In the genomic region with DNA sequence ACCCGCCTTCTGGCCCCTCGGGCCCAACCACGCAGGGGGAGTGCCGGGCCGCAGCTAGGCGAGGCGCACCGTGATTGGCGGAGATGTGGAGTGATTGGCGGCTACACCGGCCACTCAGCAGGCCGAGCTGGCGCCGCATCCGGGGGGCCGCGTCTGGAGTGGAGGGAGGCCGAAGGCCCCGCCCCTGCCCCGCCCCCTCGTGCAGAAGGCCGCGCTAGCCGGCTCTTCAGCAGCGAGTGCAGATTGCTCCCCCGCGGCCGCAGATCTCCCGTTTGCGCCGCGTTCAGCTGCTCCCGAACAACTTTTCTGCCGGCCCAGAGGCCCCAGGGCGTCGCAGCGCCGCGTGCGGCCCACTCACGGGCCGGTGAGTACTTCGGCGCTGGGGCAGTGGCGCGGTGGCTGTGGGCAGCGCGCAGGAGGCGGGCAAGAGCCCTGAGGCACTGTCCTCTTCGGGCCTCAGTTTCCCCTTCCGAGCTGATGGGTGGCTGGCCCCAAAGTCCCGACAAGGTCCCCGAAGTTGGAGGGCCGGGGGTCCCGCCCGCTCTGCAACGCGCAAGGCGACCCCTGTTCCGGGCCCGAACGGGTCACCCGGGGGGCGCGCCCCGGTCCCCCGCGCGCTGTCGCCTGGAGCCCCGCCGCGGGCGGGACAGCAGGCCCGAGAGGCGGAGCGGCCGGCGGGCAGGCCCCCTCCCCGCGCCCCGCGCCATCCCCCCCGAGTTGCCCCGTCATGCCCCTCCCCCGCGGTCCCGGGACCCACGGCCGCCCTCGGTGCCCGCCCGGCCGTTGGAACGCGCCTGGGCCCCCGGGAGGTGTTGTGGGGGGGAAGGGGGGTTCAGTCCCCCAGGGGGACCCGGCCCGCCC, we compare ENCODE assay signal across 8 cellular contexts. TPM values are rescaled to one million over a fixed set of nuclear protein-coding genes. Genes with fewer than 3 reads are reported as not detected.
A peak's percentile ranks its signal among the peaks of the same experiment; 100 is the strongest.
DNase-seq lines count a peak whose midpoint lies in the region; ATAC-seq, FAIRE-seq and TF ChIP-seq lines count a peak whose summit lies in the region.

A gene with protein sequence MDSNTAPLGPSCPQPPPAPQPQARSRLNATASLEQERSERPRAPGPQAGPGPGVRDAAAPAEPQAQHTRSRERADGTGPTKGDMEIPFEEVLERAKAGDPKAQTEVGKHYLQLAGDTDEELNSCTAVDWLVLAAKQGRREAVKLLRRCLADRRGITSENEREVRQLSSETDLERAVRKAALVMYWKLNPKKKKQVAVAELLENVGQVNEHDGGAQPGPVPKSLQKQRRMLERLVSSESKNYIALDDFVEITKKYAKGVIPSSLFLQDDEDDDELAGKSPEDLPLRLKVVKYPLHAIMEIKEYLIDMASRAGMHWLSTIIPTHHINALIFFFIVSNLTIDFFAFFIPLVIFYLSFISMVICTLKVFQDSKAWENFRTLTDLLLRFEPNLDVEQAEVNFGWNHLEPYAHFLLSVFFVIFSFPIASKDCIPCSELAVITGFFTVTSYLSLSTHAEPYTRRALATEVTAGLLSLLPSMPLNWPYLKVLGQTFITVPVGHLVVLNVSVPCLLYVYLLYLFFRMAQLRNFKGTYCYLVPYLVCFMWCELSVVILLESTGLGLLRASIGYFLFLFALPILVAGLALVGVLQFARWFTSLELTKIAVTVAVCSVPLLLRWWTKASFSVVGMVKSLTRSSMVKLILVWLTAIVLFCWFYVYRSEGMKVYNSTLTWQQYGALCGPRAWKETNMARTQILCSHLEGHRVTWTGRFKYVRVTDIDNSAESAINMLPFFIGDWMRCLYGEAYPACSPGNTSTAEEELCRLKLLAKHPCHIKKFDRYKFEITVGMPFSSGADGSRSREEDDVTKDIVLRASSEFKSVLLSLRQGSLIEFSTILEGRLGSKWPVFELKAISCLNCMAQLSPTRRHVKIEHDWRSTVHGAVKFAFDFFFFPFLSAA (plus strand): TSS at position 200 of the 861 bp plus-strand sequence. CDS start 7,606 bp downstream, outside the sequence.

- DNase-seq in GM10248 (ENCODE audit: extremely low spot score), result peak; percentile 100
- peak; percentile 87 for DNase-seq in NCI-H1105 (lab: John Stamatoyannopoulos, UW)
- peak; percentile 90 for DNase-seq in T follicular helper cell (ENCODE audit: low read depth)
- peak; percentile 98 to 99 for DNase-seq in cardiac muscle cell (ENCODE audit: low read depth in 1 of 2, low spot score in 1 of 2)
- peak; percentile 98 to 100 (median 99) for DNase-seq in pancreas

- H3K36me3 ChIP-seq in cardiac muscle cell, result no peaks in the 10 kb centered on the region
- no peaks in the 10 kb centered on the region for H3K36me3 ChIP-seq in pancreas
- no peaks in the 10 kb centered on the region for H3K36me3 ChIP-seq in thymus (ENCODE audit: control insufficient read depth, insufficient read depth)

- H3K4me1 ChIP-seq in cardiac muscle cell (ENCODE audit: low read depth), result peaks cover 8% of the 10 kb centered on the region
- peaks cover 7 to 16% (median 10%) of the 10 kb centered on the region in 3 donors for H3K4me1 ChIP-seq in pancreas
- no peaks in the 10 kb centered on the region for H3K4me1 ChIP-seq in thymus (ENCODE audit: control insufficient read depth, insufficient read depth, low read length)

- H3K4me3 ChIP-seq in cardiac muscle cell, result peak within 1 kb of the TSS; percentile 81
- H3K4me3 ChIP-seq in pancreas, result peak within 1 kb of the TSS; percentile 60 to 100 (median 98)
- peak within 1 kb of the TSS; percentile 75 for H3K4me3 ChIP-seq in thymus (ENCODE audit: low read length)

- H3K27me3 ChIP-seq in cardiac muscle cell (no peaks in the 10 kb centered on the region), pancreas (no peaks in the 10 kb centered on the region), thymus (ENCODE audit: control insufficient read depth, insufficient read depth) (peaks cover 16% of the 10 kb centered on the region)

- POLR2A ChIA-PET in GM10248 (lab: Yijun Ruan, JAX), result interaction anchor here (0.6 kb wide), 1 partner anchor 71 kb away, joined by 3 read pairs; no protein-coding TSS in a partner anchor

- TF ChIP-seq CTCF in GM10248 (IDR thresholded peaks at IDR 0.05; ENCODE audit: control extremely low read depth, extremely low read depth, low read depth, missing control alignments), result no peak
- no peak for TF ChIP-seq CTCF in cardiac muscle cell (IDR thresholded peaks at IDR 0.05; ENCODE audit: low read depth, low read length)
- TF ChIP-seq CTCF in pancreas (IDR thresholded peaks at IDR 0.05), result no peak

- no peaks in the 10 kb centered on the region for H3K9me3 ChIP-seq in cardiac muscle cell (ENCODE audit: low read depth)
- no peaks in the 10 kb centered on the region for H3K9me3 ChIP-seq in pancreas
- H3K9me3 ChIP-seq in thymus (ENCODE audit: control insufficient read depth), result no peaks in the 10 kb centered on the region

- H3K27ac ChIP-seq in adipose tissue (ENCODE audit: low read depth, low read length) (no peak within 1 kb of the TSS), cardiac muscle cell (no peak within 1 kb of the TSS), pancreas (peak within 1 kb of the TSS in 3 of 4 donors; percentile 40 to 53 (median 46)), thymus (ENCODE audit: low read depth) (no peak within 1 kb of the TSS)

- FAIRE-seq in pancreas (lab: Jason Lieb, UNC), result no peak

- CTCF ChIA-PET in GM10248 (lab: Yijun Ruan, JAX), result interaction anchor here (1.1 to 5.9 kb wide), 4 partner anchors 8 to 61 kb away, joined by 3 to 37 read pairs (median 12); no protein-coding TSS in a partner anchor

- intact Hi-C loops in pancreas (cut with DNase I), result no loop called here

- WGBS in adipose tissue, 3 donors, result 0 to 2% (median 1%) methylated on average over 82 to 98 of the region's 99 CpGs
- 0 to 1% methylated on average over 52 to 99 of the region's 99 CpGs for WGBS in pancreas, 2 donors
- WGBS in thymus, result 1% methylated on average over 99 of the region's 99 CpGs

- peak; percentile 100 for ATAC-seq in HG02588 (IDR thresholded peaks at IDR 0.05; ENCODE audit: unreplicated experiment)
- peak; percentile 98 to 99 (median 98) for ATAC-seq in pancreas

RNA-seq across cellular contexts. Expression of the gene that starts here (rescaled TPM):
- polyA plus RNA-seq in adipose tissue, result 10 to 100 TPM; 10.7 to 34.5 (median 16.3) TPM
- 29.0 and 44.8 TPM in 2 replicates for total RNA-seq in cardiac muscle cell
- polyA plus RNA-seq in cardiac muscle cell, result 17.3 and 30.4 TPM in 2 replicates
- total RNA-seq in pancreas, result 10 to 100 TPM; 10.2 to 17.2 (median 14.2) TPM
- 10 to 100 TPM; 14.9 to 28.7 TPM for polyA plus RNA-seq in pancreas
- polyA plus RNA-seq in thymus, result 5.1 TPM

Comparison
In these comparisons a context has a peak if more than half of its experiments do, and no peak if none do; other contexts are left out.
1. H3K27ac ChIP-seq: peak in pancreas (3 of 4); none in adipose tissue (single experiment), cardiac muscle cell (single experiment) and thymus (single experiment).
2. Peak in every context shown above with its lines, with median percentiles within 50 percentile points of each other: DNase-seq and H3K4me3 ChIP-seq.